Comparison of ENCODE assay signal across 8 cellular contexts in genomic region chr6:136289579-136290405, GRCh38. TPM values are rescaled to one million over a fixed set of nuclear protein-coding genes. Genes with fewer than 3 reads are reported as not detected.
A peak's percentile ranks its signal among the peaks of the same experiment; 100 is the strongest.
DNase-seq lines count a peak whose midpoint lies in the region; ATAC-seq and TF ChIP-seq lines count a peak whose summit lies in the region.

BCLAF1 (minus strand) TSS chr6:136289846; CDS start chr6:136279866, 9,980 bp downstream.

- ATAC-seq in HG03432 (IDR thresholded peaks at IDR 0.05; ENCODE audit: unreplicated experiment), result peak; percentile 95

- TF ChIP-seq POLR2A in GM19099 (IDR thresholded peaks at IDR 0.05; ENCODE audit: extremely low read depth, insufficient read length, low read depth), result peak; percentile 98

- peak; percentile 95 for DNase-seq in AG20443 (ENCODE audit: low spot score)
- DNase-seq in NCI-H510A (lab: John Stamatoyannopoulos, UW), result peak; percentile 89
- peak; percentile 99 for DNase-seq in activated CD4-positive, alpha-beta T cell treated with anti-CD3 and anti-CD28 coated beads for 1 hour
- peak; percentile 97 for DNase-seq in cerebellum (ENCODE audit: low spot score)
- peak; percentile 99 for DNase-seq in islet precursor cell
- peak; percentile 98 to 99 (median 98) for DNase-seq in stimulated activated CD4-positive, alpha-beta T cell treated with anti-CD3 and anti-CD28 coated beads, Interleukin-12 subunit alpha, Interleukin-12 subunit beta, amount 100 ng/mL, for 48 hours (ENCODE audit: low read depth in 2 of 3, low spot score in 1 of 3)

RNA-seq across cellular contexts. Expression of gene BCLAF1, which starts in this region (rescaled TPM):
- total RNA-seq in cerebellum, result 208 TPM

Comparison
In these comparisons a context has a peak if more than half of its experiments do, and no peak if none do; other contexts are left out.
1. Peak in every context shown above with its lines: DNase-seq and ATAC-seq.